Comparison of ENCODE assay signal across 8 cellular contexts in genomic region chr3:58333206-58334012, GRCh38. TPM values are rescaled to one million over a fixed set of nuclear protein-coding genes. Genes with fewer than 3 reads are reported as not detected.
DNase-seq lines count a peak whose midpoint lies in the region; ATAC-seq and TF ChIP-seq lines count a peak whose summit lies in the region.

No MANE protein-coding gene starts in this region.

- H3K4me3 ChIP-seq in RWPE2 (ENCODE audit: severe bottlenecking) (peak overlapping the region; percentile 92), iPS-11a (ENCODE audit: low read depth, low read length) (peak overlapping the region; percentile 51), sigmoid colon (peak overlapping the region; percentile 73 to 93 (median 88))

- H3K9me3 ChIP-seq in RWPE2 (ENCODE audit: severe bottlenecking) (no peaks in the 10 kb centered on the region), sigmoid colon (no peaks in the 10 kb centered on the region)

- H3K4me1 ChIP-seq in RWPE2 (ENCODE audit: insufficient read depth, poor library complexity, severe bottlenecking) (peaks cover 18% of the 10 kb centered on the region), sigmoid colon (peaks cover 0 to 41% (median 35%) of the 10 kb centered on the region in 4 donors)

- DNase-seq in AG20443 (ENCODE audit: low spot score): peak; percentile 22
- DNase-seq in RWPE2 (ENCODE audit: low spot score): no peak
- DNase-seq in astrocyte of the hippocampus (ENCODE audit: low read depth, low spot score): peak; percentile 52
- peak; percentile 72 for DNase-seq in sigmoid colon
- DNase-seq in foreskin melanocyte: no peak

- H3K27me3 ChIP-seq in RWPE2 (ENCODE audit: insufficient read depth, poor library complexity, severe bottlenecking) (no peaks in the 10 kb centered on the region), sigmoid colon (no peaks in the 10 kb centered on the region)

- TF ChIP-seq POLR2A in sigmoid colon (IDR thresholded peaks at IDR 0.05): no peak

- no peak for TF ChIP-seq EP300 in sigmoid colon (IDR thresholded peaks at IDR 0.05)

- H3K36me3 ChIP-seq in RWPE2 (ENCODE audit: low read depth): no peaks in the 10 kb centered on the region
- no peaks in the 10 kb centered on the region for H3K36me3 ChIP-seq in sigmoid colon

- intact Hi-C loops in sigmoid colon (cut with DNase I): loop anchor here (1.0 kb wide), 2 partner anchors 81 to 159 kb away; partner anchors contain the start of gene KCTD6

- no peak overlapping the region for H3K27ac ChIP-seq in RWPE2 (ENCODE audit: poor library complexity, severe bottlenecking)
- peak overlapping the region; percentile 76 to 84 (median 82) for H3K27ac ChIP-seq in sigmoid colon

- TF ChIP-seq CTCF in RWPE2 (IDR thresholded peaks at IDR 0.05; ENCODE audit: poor library complexity, severe bottlenecking) (no peak), sigmoid colon (IDR thresholded peaks at IDR 0.05) (peak in 1 of 4 experiments; percentile 7)

- ATAC-seq in GM18873 (IDR thresholded peaks at IDR 0.05; ENCODE audit: low FRiP score, unreplicated experiment): peak; percentile 13
- peak; percentile 47 for ATAC-seq in HG03108 (IDR thresholded peaks at IDR 0.05; ENCODE audit: unreplicated experiment)
- peak; percentile 35 for ATAC-seq in RWPE2 (ENCODE audit: low read depth)

- WGBS in sigmoid colon, 2 donors: 1% methylated on average over 37 of the region's 37 CpGs

RNA-seq across cellular contexts. Expression of gene PXK, which starts 0.7 kb away (rescaled TPM):
- total RNA-seq in sigmoid colon: 10 to 100 TPM; 30.3 to 58.7 (median 50.5) TPM
- 10 to 100 TPM in 1 of 3 donors, 1 to 10 TPM in 2; 6.9 to 16.4 (median 8.4) TPM for polyA plus RNA-seq in sigmoid colon

RNA-seq across cellular contexts. Expression of gene HTD2, which starts 27.1 kb away (rescaled TPM):
- total RNA-seq in sigmoid colon: 10 to 100 TPM in 3 of 4 donors, 1 to 10 TPM in 1; 6.9 to 20.8 (median 12.5) TPM
- polyA plus RNA-seq in sigmoid colon: 10 to 100 TPM in 1 of 3 donors, 1 to 10 TPM in 2; 7.0 to 15.0 (median 7.2) TPM

RNA-seq across cellular contexts. Expression of gene RPP14, which starts 27.4 kb away (rescaled TPM):
- 10 to 100 TPM; 10.8 to 16.7 (median 13.8) TPM for total RNA-seq in sigmoid colon
- polyA plus RNA-seq in sigmoid colon: 10 to 100 TPM; 12.1 to 16.6 (median 15.6) TPM

Comparison
In these comparisons a context has a peak if more than half of its experiments do, and no peak if none do; other contexts are left out.
1. DNase-seq: peak in AG20443 (single experiment), astrocyte of the hippocampus (single experiment) and sigmoid colon (single experiment); none in RWPE2 (single experiment) and foreskin melanocyte (single experiment).
2. Peak in every context shown above with its lines, with median percentiles within 50 percentile points of each other: ATAC-seq and H3K4me3 ChIP-seq.